In the genomic region with DNA sequence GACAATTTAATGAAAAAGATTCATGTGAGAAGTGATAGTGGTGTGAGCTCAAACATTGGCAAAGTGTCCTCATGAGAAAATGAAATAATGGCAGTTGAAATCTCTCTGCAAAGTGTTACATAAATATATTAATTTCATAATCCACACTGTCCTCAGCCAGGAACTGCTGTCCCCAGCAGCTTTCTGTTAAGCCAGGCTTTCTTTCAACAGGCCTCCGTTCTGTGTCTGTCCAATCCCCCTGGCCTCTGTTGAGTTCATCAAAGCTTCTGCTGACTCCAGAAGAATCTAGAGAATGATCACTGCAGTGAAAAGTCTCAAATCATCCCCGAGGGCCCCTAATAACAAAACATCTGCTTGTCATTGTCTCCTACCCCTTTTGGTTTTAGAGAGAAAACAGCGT, we compare ENCODE assay signal across 21 cellular contexts. TPM values are rescaled to one million over a fixed set of nuclear protein-coding genes. Genes with fewer than 3 reads are reported as not detected.
DNase-seq lines count a peak whose midpoint lies in the region; ATAC-seq and TF ChIP-seq lines count a peak whose summit lies in the region.
"Had no signal": no experiment of that assay in that cellular context is flagged by ENCODE, and none has a peak within 500 bp of the region (broad histone marks: within the 10 kb centered on the region; RNA-seq: fewer than 3 reads in every experiment).

No MANE protein-coding gene starts in this region.

- no peak overlapping the region for H2BK15ac ChIP-seq in mesenchymal stem cell (ENCODE audit: low read depth, poor library complexity, severe bottlenecking)

- peaks cover 0 to 4% (median 0%) of the 10 kb centered on the region in 3 donors for H3K27me3 Mint-ChIP-seq in CD14-positive monocyte (ENCODE audit: low read depth in 3 of 3)
- no peaks in the 10 kb centered on the region for H3K27me3 Mint-ChIP-seq in natural killer cell treated with Interleukin-12 subunit alpha and Interleukin-12 subunit beta and Interleukin-15 and Interleukin-18, amount 100 ng/mL, for 72 hours

- no peak overlapping the region for H2BK120ac ChIP-seq in mesenchymal stem cell (ENCODE audit: low read depth, low read length)

- H3K9me3 ChIP-seq in mesenchymal stem cell (ENCODE audit: control insufficient read depth, low read length) (peaks cover 6% of the 10 kb centered on the region), psoas muscle (no peaks in the 10 kb centered on the region)
- H3K9me3 ChIP-seq: HAP-1 had no signal

- H3K4me3 ChIP-seq in mesenchymal stem cell (ENCODE audit: insufficient read depth in 1 of 2, low read depth in 1 of 2, low read length in 2 of 2) (no peak overlapping the region), psoas muscle (no peak overlapping the region)
- H3K4me3 ChIP-seq: GM23248, HAP-1 had no signal

- peak in 2 of 4 donors; percentile 42 to 60 for ATAC-seq in psoas muscle
- ATAC-seq in GM18861 (IDR thresholded peaks at IDR 0.05; ENCODE audit: unreplicated experiment), result no peak
- ATAC-seq in GM19452 (IDR thresholded peaks at IDR 0.05; ENCODE audit: unreplicated experiment), result no peak
- no peak for ATAC-seq in natural killer cell treated with Interleukin-12 subunit alpha and Interleukin-12 subunit beta and Interleukin-15 and Interleukin-18, amount 100 ng/mL, for 72 hours
- ATAC-seq: Panc1 had no signal

- 21% methylated on average over 2 of the region's 3 CpGs for WGBS in mesenchymal stem cell
- WGBS in psoas muscle, 3 donors, result 46 to 52% (median 49%) methylated on average over 3 of the region's 3 CpGs

- no peak for DNase-seq in CD14-positive monocyte (ENCODE audit: low spot score)
- peak; percentile 17 for DNase-seq in NCI-H69 (lab: John Stamatoyannopoulos, UW)
- no peak for DNase-seq in mesenchymal stem cell
- no peak for DNase-seq in psoas muscle
- no peak for DNase-seq in natural killer cell treated with Interleukin-12 subunit alpha and Interleukin-12 subunit beta and Interleukin-15 and Interleukin-18, amount 100 ng/mL, for 72 hours (ENCODE audit: low spot score)
- no peak for DNase-seq in stimulated activated naive CD4-positive, alpha-beta T cell (lab: John Stamatoyannopoulos, UW)
- DNase-seq: ACHN, GDM1, GM23248, Karpas-422, NCI-H1048, NCI-H1436, NCI-H2029, NCI-H345, NCI-H526 had no signal

- no peak overlapping the region for H3K4ac ChIP-seq in mesenchymal stem cell (ENCODE audit: low read depth in 1 of 2, low read length in 2 of 2)

- H2AFZ ChIP-seq in mesenchymal stem cell (ENCODE audit: low read depth, low read length), result no peak overlapping the region
- H2AFZ ChIP-seq: GM23248 had no signal

- peaks cover 2 to 15% (median 6%) of the 10 kb centered on the region in 7 donors for H3K9me3 Mint-ChIP-seq in CD14-positive monocyte
- H3K9me3 Mint-ChIP-seq in natural killer cell treated with Interleukin-12 subunit alpha and Interleukin-12 subunit beta and Interleukin-15 and Interleukin-18, amount 100 ng/mL, for 72 hours, result no peaks in the 10 kb centered on the region

- H3K4me2 ChIP-seq in mesenchymal stem cell (ENCODE audit: low read length, poor library complexity, severe bottlenecking), result no peak overlapping the region

- H3K36me3 ChIP-seq in mesenchymal stem cell (ENCODE audit: control insufficient read depth in 1 of 2, insufficient read depth in 2 of 2, low read depth in 1 of 2, low read length in 2 of 2) (no peaks in the 10 kb centered on the region), psoas muscle (ENCODE audit: insufficient read depth in 1 of 2, low read depth in 1 of 2) (no peaks in the 10 kb centered on the region)
- H3K36me3 ChIP-seq: HAP-1 had no signal

- H3K79me1 ChIP-seq in mesenchymal stem cell (replicated peaks; ENCODE audit: low read length, poor library complexity, severe bottlenecking), result no peaks in the 10 kb centered on the region

- no peak overlapping the region for H3K14ac ChIP-seq in mesenchymal stem cell (ENCODE audit: low read length in 2 of 2)

- H3K4me1 Mint-ChIP-seq in CD14-positive monocyte, result peaks cover 13% of the 10 kb centered on the region
- no peaks in the 10 kb centered on the region for H3K4me1 Mint-ChIP-seq in natural killer cell treated with Interleukin-12 subunit alpha and Interleukin-12 subunit beta and Interleukin-15 and Interleukin-18, amount 100 ng/mL, for 72 hours (ENCODE audit: low read depth in 2 of 2)
- H3K4me1 Mint-ChIP-seq: IgD-negative memory B cell had no signal

- H4K8ac ChIP-seq in mesenchymal stem cell (ENCODE audit: low read length), result no peak overlapping the region

- no peak overlapping the region for H2BK5ac ChIP-seq in mesenchymal stem cell (ENCODE audit: low read depth, low read length, poor library complexity, severe bottlenecking)

- peak overlapping the region; percentile 14 for H3K9ac ChIP-seq in mesenchymal stem cell (ENCODE audit: low read length)
- H3K9ac ChIP-seq: GM23248 had no signal

- no peak overlapping the region for H4K91ac ChIP-seq in mesenchymal stem cell (ENCODE audit: low read length)

- no peak overlapping the region for H3K23ac ChIP-seq in mesenchymal stem cell (ENCODE audit: low read length in 2 of 2)

- TF ChIP-seq CTCF in CD14-positive monocyte (IDR thresholded peaks at IDR 0.05) (no peak), psoas muscle (IDR thresholded peaks at IDR 0.05) (no peak)

- no peak overlapping the region for H2AK5ac ChIP-seq in mesenchymal stem cell (ENCODE audit: low read length, severe bottlenecking)

- peak overlapping the region in 5 of 7 donors; percentile 31 to 88 (median 57) for H3K27ac Mint-ChIP-seq in CD14-positive monocyte
- no peak overlapping the region for H3K27ac Mint-ChIP-seq in natural killer cell treated with Interleukin-12 subunit alpha and Interleukin-12 subunit beta and Interleukin-15 and Interleukin-18, amount 100 ng/mL, for 72 hours

- H3K27ac ChIP-seq in mesenchymal stem cell (ENCODE audit: low read length, poor library complexity, severe bottlenecking), result no peak overlapping the region
- H3K27ac ChIP-seq in psoas muscle, result peak overlapping the region; percentile 36
- H3K27ac ChIP-seq: C4-2B, GM23248 had no signal

- intact Hi-C loops in CD14-positive monocyte (cut with micrococcal nuclease) (no loop called here), psoas muscle (cut with DNase I) (no loop called here)

- no peak overlapping the region for H3K18ac ChIP-seq in mesenchymal stem cell (ENCODE audit: low read depth in 1 of 2, low read length in 2 of 2)

- no peaks in the 10 kb centered on the region for H3K27me3 ChIP-seq in mesenchymal stem cell (ENCODE audit: control insufficient read depth in 1 of 2, insufficient read depth in 1 of 2, low read length in 2 of 2)
- H3K27me3 ChIP-seq in psoas muscle (ENCODE audit: insufficient read depth in 3 of 3, low read length in 2 of 3), result no peaks in the 10 kb centered on the region

- H3K36me3 Mint-ChIP-seq in CD14-positive monocyte, result peaks cover 2 to 3% of the 10 kb centered on the region in 2 donors
- no peaks in the 10 kb centered on the region for H3K36me3 Mint-ChIP-seq in natural killer cell treated with Interleukin-12 subunit alpha and Interleukin-12 subunit beta and Interleukin-15 and Interleukin-18, amount 100 ng/mL, for 72 hours
- H3K36me3 Mint-ChIP-seq: IgD-negative memory B cell had no signal

- no peak overlapping the region for H2BK12ac ChIP-seq in mesenchymal stem cell (ENCODE audit: low read length in 2 of 2)

- H3K4me3 Mint-ChIP-seq in CD14-positive monocyte, result no peak overlapping the region
- H3K4me3 Mint-ChIP-seq in natural killer cell treated with Interleukin-12 subunit alpha and Interleukin-12 subunit beta and Interleukin-15 and Interleukin-18, amount 100 ng/mL, for 72 hours, result no peak overlapping the region
- H3K4me3 Mint-ChIP-seq: IgD-negative memory B cell had no signal

- H3K4me1 ChIP-seq in mesenchymal stem cell (ENCODE audit: control insufficient read depth, insufficient read depth, low read depth, low read length), result no peaks in the 10 kb centered on the region
- H3K4me1 ChIP-seq in psoas muscle, result no peaks in the 10 kb centered on the region
- H3K4me1 ChIP-seq: HAP-1 had no signal

RNA-seq across cellular contexts. Expression of a gene that starts 10.0 kb away (rescaled TPM):
- polyA plus RNA-seq in CD14-positive monocyte, result 10 to 100 TPM; 23.8 to 39.6 TPM
- 43.5 TPM for polyA plus RNA-seq in mesenchymal stem cell (2013, experiment 1 of 2)
- polyA plus RNA-seq in mesenchymal stem cell (2013, experiment 2 of 2), result 43.8 TPM
- total RNA-seq in psoas muscle, result 10 to 100 TPM; 47.1 to 58.6 (median 54.6) TPM
- 10 to 100 TPM; 45.7 to 46.7 (median 45.7) TPM for polyA plus RNA-seq in psoas muscle
- 100 to 1,000 TPM; 102 to 124 TPM for total RNA-seq in natural killer cell treated with Interleukin-12 subunit alpha and Interleukin-12 subunit beta and Interleukin-15 and Interleukin-18, amount 100 ng/mL, for 72 hours

RNA-seq across cellular contexts. Expression of a gene that starts 34.9 kb away (rescaled TPM):
- 10 to 100 TPM; 23.4 to 30.2 TPM for polyA plus RNA-seq in CD14-positive monocyte
- polyA plus RNA-seq in mesenchymal stem cell (2013, experiment 1 of 2), result 10.3 TPM
- 9.3 TPM for polyA plus RNA-seq in mesenchymal stem cell (2013, experiment 2 of 2)
- total RNA-seq in psoas muscle, result 10 to 100 TPM; 31.8 to 37.9 (median 33.8) TPM
- polyA plus RNA-seq in psoas muscle, result 10 to 100 TPM in 2 of 3 donors, 1 to 10 TPM in 1; 7.8 to 21.3 (median 11.6) TPM
- total RNA-seq in natural killer cell treated with Interleukin-12 subunit alpha and Interleukin-12 subunit beta and Interleukin-15 and Interleukin-18, amount 100 ng/mL, for 72 hours, result 10 to 100 TPM; 33.9 to 38.3 TPM

Comparison
In these comparisons a context has a peak if more than half of its experiments do, and no peak if none do; other contexts are left out.
1. H3K27ac Mint-ChIP-seq: peak in CD14-positive monocyte (5 of 7); none in natural killer cell treated with Interleukin-12 subunit alpha and Interleukin-12 subunit beta and Interleukin-15 and Interleukin-18, amount 100 ng/mL, for 72 hours (0 of 2).